Comparison of ENCODE assay signal across 14 cellular contexts in genomic region chr9:87276327-87276841, GRCh38.
A peak's percentile ranks its signal among the peaks of the same experiment; 100 is the strongest.
DNase-seq lines count a peak whose midpoint lies in the region; ATAC-seq and TF ChIP-seq lines count a peak whose summit lies in the region.
"Had no signal": no experiment of that assay in that cellular context is flagged by ENCODE, and none has a peak within 500 bp of the region (broad histone marks: within the 10 kb centered on the region; RNA-seq: fewer than 3 reads in every experiment).

No MANE protein-coding gene starts in this region.

- no peaks in the 10 kb centered on the region for H3K36me3 ChIP-seq in BLaER1
- H3K36me3 ChIP-seq in brain microvascular endothelial cell (replicated peaks): no peaks in the 10 kb centered on the region
- H3K36me3 ChIP-seq in esophagus squamous epithelium: no peaks in the 10 kb centered on the region

- H3K4me3 ChIP-seq in BLaER1 (no peak overlapping the region), brain microvascular endothelial cell (ENCODE audit: low read depth, low read length) (no peak overlapping the region), esophagus squamous epithelium (no peak overlapping the region)
- H3K4me3 ChIP-seq: GM23338 had no signal

- H3K9me3 ChIP-seq in BLaER1 (no peaks in the 10 kb centered on the region), esophagus squamous epithelium (no peaks in the 10 kb centered on the region)

- H3K27ac ChIP-seq in BLaER1 (no peak overlapping the region), brain microvascular endothelial cell (peak overlapping the region; percentile 88), esophagus squamous epithelium (no peak overlapping the region)

- peak overlapping the region; percentile 24 for H3K4me2 ChIP-seq in BLaER1
- H3K4me2 ChIP-seq: GM23338 had no signal

- no peak for TF ChIP-seq POLR2A in esophagus squamous epithelium (IDR thresholded peaks at IDR 0.05)

- H3K4me1 ChIP-seq in BLaER1 (peaks cover 12% of the 10 kb centered on the region), esophagus squamous epithelium (no peaks in the 10 kb centered on the region)

- no peak overlapping the region for H3K9ac ChIP-seq in BLaER1

- no peaks in the 10 kb centered on the region for H3K27me3 Mint-ChIP-seq in endothelial cell (ENCODE audit: unreplicated experiment)

- WGBS in esophagus squamous epithelium, 2 donors: 69 to 76% methylated on average over 8 of the region's 8 CpGs

- TF ChIP-seq CTCF in brain microvascular endothelial cell (IDR thresholded peaks at IDR 0.05; ENCODE audit: low read depth, low read length, missing control alignments): no peak
- TF ChIP-seq CTCF in esophagus squamous epithelium (IDR thresholded peaks at IDR 0.05): no peak
- no peak for TF ChIP-seq CTCF in endothelial cell (IDR thresholded peaks at IDR 0.05; ENCODE audit: unreplicated experiment)

- H3K4me3 Mint-ChIP-seq in endothelial cell (ENCODE audit: unreplicated experiment): no peak overlapping the region
- H3K4me3 Mint-ChIP-seq: GM23338 had no signal

- intact Hi-C loops in esophagus squamous epithelium (cut with DNase I): no loop called here

- H3K27me3 ChIP-seq in BLaER1: peaks cover 67% of the 10 kb centered on the region
- no peaks in the 10 kb centered on the region for H3K27me3 ChIP-seq in brain microvascular endothelial cell (replicated peaks)
- no peaks in the 10 kb centered on the region for H3K27me3 ChIP-seq in esophagus squamous epithelium

- H4K20me1 ChIP-seq in BLaER1: no peaks in the 10 kb centered on the region

- H3K36me3 Mint-ChIP-seq in endothelial cell (ENCODE audit: low read depth, unreplicated experiment): no peaks in the 10 kb centered on the region

- peak; percentile 78 for DNase-seq in HS-5 (ENCODE audit: low read depth)
- DNase-seq in brain microvascular endothelial cell: peak; percentile 74
- peak; percentile 69 for DNase-seq in myocyte (ENCODE audit: low read depth)
- DNase-seq in NCI-H748 (lab: John Stamatoyannopoulos, UW; ENCODE audit: unreplicated experiment): no peak
- no peak for DNase-seq in esophagus squamous epithelium (lab: John Stamatoyannopoulos, UW)
- DNase-seq in endothelial cell (ENCODE audit: low spot score): no peak
- DNase-seq: activated CD4-positive, alpha-beta T cell treated with anti-CD3 and anti-CD28 coated beads, Interleukin-2, amount 50 U/mL, for 48 hours; central memory CD4-positive, alpha-beta T cell; COR-L47; SHP77; stimulated activated CD4-positive, alpha-beta T cell treated with anti-CD3 and anti-CD28 coated beads, Interleukin-2, amount 100 ng/mL, for 24 hours had no signal

- no peak overlapping the region for H3K27ac Mint-ChIP-seq in endothelial cell (ENCODE audit: unreplicated experiment)
- H3K27ac Mint-ChIP-seq: GM23338 had no signal

- in situ Hi-C loops in brain microvascular endothelial cell (cut with HindIII; ENCODE audit: low pct_ligation_motif_present, low sequenced_read_pairs): no loop called here

- H3K4me1 Mint-ChIP-seq in endothelial cell (ENCODE audit: unreplicated experiment): peaks cover under 1% of the 10 kb centered on the region
- H3K4me1 Mint-ChIP-seq: GM23338 had no signal

- no peaks in the 10 kb centered on the region for H3K9me3 Mint-ChIP-seq in endothelial cell (ENCODE audit: unreplicated experiment)
- H3K9me3 Mint-ChIP-seq: GM23338 had no signal

- ATAC-seq in HG03571 (IDR thresholded peaks at IDR 0.05; ENCODE audit: unreplicated experiment): no peak
- ATAC-seq: GM23338 had no signal

Comparison
In these comparisons a context has a peak if more than half of its experiments do, and no peak if none do; other contexts are left out.
1. DNase-seq: peak in HS-5 (single experiment), brain microvascular endothelial cell (single experiment) and myocyte (single experiment); none in NCI-H748 (single experiment), esophagus squamous epithelium (single experiment) and endothelial cell (single experiment).